Comparison of ENCODE assay signal across 8 cellular contexts in genomic region chr22:50525104-50525958, GRCh38. TPM values are rescaled to one million over a fixed set of nuclear protein-coding genes. Genes with fewer than 3 reads are reported as not detected.
DNase-seq lines count a peak whose midpoint lies in the region; ATAC-seq and TF ChIP-seq lines count a peak whose summit lies in the region.

A gene with protein sequence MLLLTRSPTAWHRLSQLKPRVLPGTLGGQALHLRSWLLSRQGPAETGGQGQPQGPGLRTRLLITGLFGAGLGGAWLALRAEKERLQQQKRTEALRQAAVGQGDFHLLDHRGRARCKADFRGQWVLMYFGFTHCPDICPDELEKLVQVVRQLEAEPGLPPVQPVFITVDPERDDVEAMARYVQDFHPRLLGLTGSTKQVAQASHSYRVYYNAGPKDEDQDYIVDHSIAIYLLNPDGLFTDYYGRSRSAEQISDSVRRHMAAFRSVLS (minus strand): TSS chr22:50525598. CDS start chr22:50524411, 1,187 bp downstream.

- H3K4me2 ChIP-seq in BLaER1 treated with 17β-estradiol and CSF1 and Interleukin-3, amounts not matched to agents 10 nM and 100 nM, result peak within 1 kb of the TSS; percentile 96 to 100 (median 98)

- peak within 1 kb of the TSS; percentile 64 to 84 (median 74) for H3K4me3 ChIP-seq in BLaER1 treated with 17β-estradiol and CSF1 and Interleukin-3, amounts not matched to agents 10 nM and 100 nM
- H3K4me3 ChIP-seq in lower leg skin (ENCODE audit: low read depth, poor library complexity, severe bottlenecking), result peak within 1 kb of the TSS; percentile 34

- H3K4me1 ChIP-seq in BLaER1 treated with 17β-estradiol and CSF1 and Interleukin-3, amounts not matched to agents 10 nM and 100 nM, result peaks cover 34 to 60% (median 51%) of the 10 kb centered on the region in 10 experiments

- H4K20me1 ChIP-seq in BLaER1 treated with 17β-estradiol and CSF1 and Interleukin-3, amounts not matched to agents 10 nM and 100 nM, result peaks cover 20 to 44% (median 36%) of the 10 kb centered on the region in 11 experiments

- peak; percentile 25 for ATAC-seq in HG03457 (IDR thresholded peaks at IDR 0.05; ENCODE audit: unreplicated experiment)

- H3K36me3 ChIP-seq in BLaER1 treated with 17β-estradiol and CSF1 and Interleukin-3, amounts not matched to agents 10 nM and 100 nM, result peaks cover 36 to 44% (median 42%) of the 10 kb centered on the region in 11 experiments

- peak within 1 kb of the TSS; percentile 92 to 98 (median 95) for H3K27ac ChIP-seq in BLaER1 treated with 17β-estradiol and CSF1 and Interleukin-3, amounts not matched to agents 10 nM and 100 nM

- intact Hi-C loops in lower leg skin (cut with DNase I; ENCODE audit: low total_unique reads), result no loop called here

- H3K9ac ChIP-seq in BLaER1 treated with 17β-estradiol and CSF1 and Interleukin-3, amounts not matched to agents 10 nM and 100 nM, result peak within 1 kb of the TSS; percentile 88 to 96 (median 95)

- peaks cover 11 to 25% (median 20%) of the 10 kb centered on the region in 11 experiments for H3K27me3 ChIP-seq in BLaER1 treated with 17β-estradiol and CSF1 and Interleukin-3, amounts not matched to agents 10 nM and 100 nM

- no peak for TF ChIP-seq CTCF in lower leg skin (IDR thresholded peaks at IDR 0.05)

- peak; percentile 93 for DNase-seq in GM19240 (ENCODE audit: insufficient read length, low spot score)
- peak; percentile 97 for DNase-seq in NCI-H748 (lab: John Stamatoyannopoulos, UW; ENCODE audit: unreplicated experiment)
- DNase-seq in activated CD4-positive, alpha-beta T cell treated with anti-CD3 and anti-CD28 coated beads, Interleukin-2, amount 50 U/mL, for 4 hours, result peak; percentile 97 to 98
- peak; percentile 93 to 98 for DNase-seq in dermis microvascular lymphatic vessel endothelial cell (ENCODE audit: low read depth in 2 of 2)
- DNase-seq in lower leg skin (ENCODE audit: low spot score in 2 of 2), result peak; percentile 95 to 99
- peak; percentile 98 for DNase-seq in stimulated activated CD4-positive, alpha-beta T cell treated with anti-CD3 and anti-CD28 coated beads, Interleukin-4, amount 100 ng/mL, for 4 hours

- WGBS in lower leg skin, 2 donors, result 0 to 7% methylated on average over 6 to 47 of the region's 99 CpGs

- H3K9me3 ChIP-seq in BLaER1 treated with 17β-estradiol and CSF1 and Interleukin-3, amounts not matched to agents 10 nM and 100 nM (replicated peaks in 1 of 11), result peaks cover 7 to 17% (median 13%) of the 10 kb centered on the region in 11 experiments; a peak in 20 of 22 replicates

- TF ChIP-seq POLR2A in lower leg skin (IDR thresholded peaks at IDR 0.05), result no peak

RNA-seq across cellular contexts. Expression of the gene that starts here (rescaled TPM):
- total RNA-seq in dermis microvascular lymphatic vessel endothelial cell, result 2.8 and 3.1 TPM in 2 replicates
- total RNA-seq in lower leg skin, result 1 to 10 TPM; 1.5 to 9.4 (median 4.4) TPM

Comparison
In these comparisons a context has a peak if more than half of its experiments do, and no peak if none do; other contexts are left out.
1. Peak in every context shown above with its lines: DNase-seq, ATAC-seq, H3K4me3 ChIP-seq and H3K27ac ChIP-seq.